15 cellular contexts compared by ENCODE assay signal in genomic region chr13:110123041-110123809, GRCh38.
DNase-seq lines count a peak whose midpoint lies in the region; TF ChIP-seq lines count a peak whose summit lies in the region.
"Had no signal": no experiment of that assay in that cellular context is flagged by ENCODE, and none has a peak within 500 bp of the region (broad histone marks: within the 10 kb centered on the region; RNA-seq: fewer than 3 reads in every experiment).

No MANE protein-coding gene starts in this region.

- no peak overlapping the region for H2AFZ ChIP-seq in H9 (ENCODE audit: low read length)

- H3K4me3 ChIP-seq in esophagus muscularis mucosa: no peak overlapping the region
- H3K4me3 ChIP-seq: left ventricle myocardium inferior had no signal

- no peaks in the 10 kb centered on the region for H3K9me3 Mint-ChIP-seq in H9
- no peaks in the 10 kb centered on the region for H3K9me3 Mint-ChIP-seq in progenitor cell of endocrine pancreas (ENCODE audit: low read depth)
- no peaks in the 10 kb centered on the region for H3K9me3 Mint-ChIP-seq in T-helper 2 cell treated with Interferon-gamma antibody and Interleukin-4, amounts not matched to agents 5 μg/mL and 100 μg/mL, for 36 hours
- H3K9me3 Mint-ChIP-seq: CD4-positive, CD25-positive, alpha-beta regulatory T cell had no signal

- H4K8ac ChIP-seq in H9 (replicated peaks; ENCODE audit: insufficient read length, low read depth, low read length): no peak overlapping the region

- no peaks in the 10 kb centered on the region for H3K36me3 ChIP-seq in esophagus muscularis mucosa
- H3K36me3 ChIP-seq: left ventricle myocardium inferior, neutrophil had no signal

- no peak for TF ChIP-seq CTCF in H9 (conservative IDR thresholded peaks at IDR 0.05)
- no peak for TF ChIP-seq CTCF in RWPE1 (conservative IDR thresholded peaks at IDR 0.05; ENCODE audit: low read depth)
- TF ChIP-seq CTCF in esophagus muscularis mucosa (IDR thresholded peaks at IDR 0.05): no peak
- TF ChIP-seq CTCF in progenitor cell of endocrine pancreas (IDR thresholded peaks at IDR 0.05; ENCODE audit: unreplicated experiment): no peak

- intact Hi-C loops in esophagus muscularis mucosa (cut with DNase I): no loop called here

- H3K4me1 ChIP-seq in H9 (ENCODE audit: insufficient read depth, low read length): no peaks in the 10 kb centered on the region; the same call in 1 of the 2 replicates
- peaks cover 25 to 40% (median 29%) of the 10 kb centered on the region in 4 donors for H3K4me1 ChIP-seq in esophagus muscularis mucosa

- H3K23me2 ChIP-seq in H9 (ENCODE audit: insufficient read length, low read depth, low read length, poor library complexity, severe bottlenecking): no peaks in the 10 kb centered on the region

- H3K27ac Mint-ChIP-seq in H9: peak overlapping the region in 1 of 3 experiments; percentile 80; a peak in 3 of 7 replicates
- H3K27ac Mint-ChIP-seq in progenitor cell of endocrine pancreas: peak overlapping the region; percentile 45
- H3K27ac Mint-ChIP-seq in T-helper 2 cell treated with Interferon-gamma antibody and Interleukin-4, amounts not matched to agents 5 μg/mL and 100 μg/mL, for 36 hours: no peak overlapping the region
- H3K27ac Mint-ChIP-seq: CD4-positive, CD25-positive, alpha-beta regulatory T cell had no signal

- no peak overlapping the region for H2AK5ac ChIP-seq in H9 (ENCODE audit: insufficient read length, low read length)

- H3T11ph ChIP-seq in H9 (ENCODE audit: low read length): no peak overlapping the region

- WGBS in H9 (ENCODE audit: extremely low coverage, insufficient read length, low lambda C conversion rate): no CpG with 5 or more reads among the region's 19 CpGs
- WGBS in esophagus muscularis mucosa: 91% methylated on average over 18 of the region's 19 CpGs

- H4K20me1 ChIP-seq in H9 (ENCODE audit: control insufficient read depth, insufficient read depth, insufficient read length): no peaks in the 10 kb centered on the region

- H2BK5ac ChIP-seq in H9 (ENCODE audit: insufficient read length, low read length): no peak overlapping the region

- no peak overlapping the region for H3K9ac ChIP-seq in H9 (ENCODE audit: extremely low read depth, insufficient read length, low read length)

- H3K14ac ChIP-seq in H9 (ENCODE audit: insufficient read depth, low read length): peak overlapping the region; percentile 52; the same call in 1 of the 2 replicates

- H2BK20ac ChIP-seq in H9 (ENCODE audit: low read depth, low read length, poor library complexity, severe bottlenecking): peak overlapping the region; percentile 84

- H2BK120ac ChIP-seq in H9 (ENCODE audit: low read depth, low read length, poor library complexity, severe bottlenecking): no peak overlapping the region

- H4K5ac ChIP-seq in H9 (ENCODE audit: insufficient read length, low read depth, low read length): no peak overlapping the region

- CTCF ChIA-PET in RWPE1 (lab: Yijun Ruan, JAX): interaction anchor here (0.6 to 1.1 kb wide), 2 partner anchors 338 to 343 kb away, joined by 3 to 4 read pairs; no protein-coding TSS in a partner anchor

- H2BK15ac ChIP-seq in H9 (ENCODE audit: low read depth, low read length): no peak overlapping the region

- no peak for TF ChIP-seq EP300 in esophagus muscularis mucosa (IDR thresholded peaks at IDR 0.05)

- H3K56ac ChIP-seq in H9 (ENCODE audit: insufficient read length, low read depth, low read length): no peak overlapping the region

- no peak overlapping the region for H2BK12ac ChIP-seq in H9 (ENCODE audit: insufficient read length, low read depth, low read length)

- no peak overlapping the region for H3K4me2 ChIP-seq in H9 (ENCODE audit: insufficient read depth, insufficient read length, low read length)

- H3K9me3 ChIP-seq in H9 (ENCODE audit: control insufficient read depth, low read depth, low read length) (no peaks in the 10 kb centered on the region), esophagus muscularis mucosa (no peaks in the 10 kb centered on the region)
- H3K9me3 ChIP-seq: left ventricle myocardium inferior, neutrophil had no signal

- H3K23ac ChIP-seq in H9 (ENCODE audit: insufficient read length, low read depth, low read length): no peak overlapping the region

- H3K36me3 Mint-ChIP-seq in H9 (ENCODE audit: insufficient read depth in 1 of 3, low read depth in 3 of 3) (no peaks in the 10 kb centered on the region; a peak in 1 of 7 replicates), progenitor cell of endocrine pancreas (ENCODE audit: insufficient read depth) (no peaks in the 10 kb centered on the region)
- no peaks in the 10 kb centered on the region for H3K36me3 Mint-ChIP-seq in T-helper 2 cell treated with Interferon-gamma antibody and Interleukin-4, amounts not matched to agents 5 μg/mL and 100 μg/mL, for 36 hours (ENCODE audit: low read depth)
- H3K36me3 Mint-ChIP-seq: CD4-positive, CD25-positive, alpha-beta regulatory T cell had no signal

- H3K18ac ChIP-seq in H9 (ENCODE audit: insufficient read length, low read depth, low read length): no peak overlapping the region

- DNase-seq in H9 (no peak), RWPE1 (ENCODE audit: low spot score) (peak; percentile 49), esophagus muscularis mucosa (ENCODE audit: extremely low spot score) (peak; percentile 90), progenitor cell of endocrine pancreas (ENCODE audit: low spot score, unreplicated experiment) (no peak), KBM-7 (no peak), epidermal melanocyte (ENCODE audit: insufficient read length, low spot score) (no peak), HT-29 (ENCODE audit: low spot score) (no peak)
- DNase-seq in T-helper 2 cell treated with Interferon-gamma antibody and Interleukin-4, amounts not matched to agents 5 μg/mL and 100 μg/mL, for 36 hours (ENCODE audit: low spot score): no peak
- DNase-seq: activated effector memory CD4-positive, alpha-beta T cell treated with anti-CD3 and anti-CD28 coated beads, Interleukin-2, amount 50 U/mL, for 16 hours; CD4-positive, CD25-positive, alpha-beta regulatory T cell; GDM1; left ventricle myocardium inferior; NCI-H524; T1000 had no signal

- H3K4me3 Mint-ChIP-seq in H9 (no peak overlapping the region), progenitor cell of endocrine pancreas (ENCODE audit: low read depth) (no peak overlapping the region)
- H3K4me3 Mint-ChIP-seq in T-helper 2 cell treated with Interferon-gamma antibody and Interleukin-4, amounts not matched to agents 5 μg/mL and 100 μg/mL, for 36 hours: no peak overlapping the region
- H3K4me3 Mint-ChIP-seq: CD4-positive, CD25-positive, alpha-beta regulatory T cell had no signal

- H3K27me3 ChIP-seq in H9 (ENCODE audit: insufficient read depth, low read length) (no peaks in the 10 kb centered on the region), esophagus muscularis mucosa (no peaks in the 10 kb centered on the region)

- no peak for TF ChIP-seq POLR2A in esophagus muscularis mucosa (IDR thresholded peaks at IDR 0.05; ENCODE audit: low read depth)

- H3K4me1 Mint-ChIP-seq in H9 (peaks cover 46 to 59% of the 10 kb centered on the region in 2 experiments), progenitor cell of endocrine pancreas (ENCODE audit: low read depth) (peaks cover 7% of the 10 kb centered on the region)
- no peaks in the 10 kb centered on the region for H3K4me1 Mint-ChIP-seq in T-helper 2 cell treated with Interferon-gamma antibody and Interleukin-4, amounts not matched to agents 5 μg/mL and 100 μg/mL, for 36 hours (ENCODE audit: low read depth)
- H3K4me1 Mint-ChIP-seq: CD4-positive, CD25-positive, alpha-beta regulatory T cell had no signal

- no peaks in the 10 kb centered on the region for H3K79me2 ChIP-seq in H9 (ENCODE audit: insufficient read depth, low read length)

- no peak overlapping the region for H4K91ac ChIP-seq in H9 (ENCODE audit: insufficient read length, low read depth, low read length)

- no peak overlapping the region for H3K4ac ChIP-seq in H9 (ENCODE audit: low read depth, low read length)

- POLR2A ChIA-PET in RWPE1 (lab: Yijun Ruan, JAX; ENCODE audit: low non-redundant PET): no interaction called here

- in situ Hi-C loops in KBM-7 (cut with MboI; ENCODE audit: low pct_unique_long_range_greater_than_20kb, low sequenced_read_pairs): loop anchor here (25.0 kb wide), 2 partner anchors 961 to 1161 kb away; no protein-coding TSS in a partner anchor

- H3K27ac ChIP-seq in H9 (ENCODE audit: insufficient read length, low read depth, low read length): no peak overlapping the region
- peak overlapping the region; percentile 35 for H3K27ac ChIP-seq in RWPE1
- H3K27ac ChIP-seq in esophagus muscularis mucosa (replicated peaks in 1 of 4): peak overlapping the region in 1 of 4 donors; percentile 31
- H3K27ac ChIP-seq: left ventricle myocardium inferior, neutrophil had no signal

- H3K27me3 Mint-ChIP-seq in H9 (ENCODE audit: low read depth) (peaks cover 15% of the 10 kb centered on the region), progenitor cell of endocrine pancreas (peaks cover 51% of the 10 kb centered on the region)
- peaks cover 23% of the 10 kb centered on the region for H3K27me3 Mint-ChIP-seq in T-helper 2 cell treated with Interferon-gamma antibody and Interleukin-4, amounts not matched to agents 5 μg/mL and 100 μg/mL, for 36 hours (ENCODE audit: low read depth)

- no peaks in the 10 kb centered on the region for H3K79me1 ChIP-seq in H9 (ENCODE audit: insufficient read depth, low read depth, low read length, poor library complexity, severe bottlenecking)

Comparison
In these comparisons a context has a peak if more than half of its experiments do, and no peak if none do; other contexts are left out.
1. DNase-seq: peak in RWPE1 (single experiment) and esophagus muscularis mucosa (single experiment); none in H9 (single experiment), progenitor cell of endocrine pancreas (single experiment), KBM-7 (single experiment), epidermal melanocyte (single experiment), T-helper 2 cell treated with Interferon-gamma antibody and Interleukin-4, amounts not matched to agents 5 μg/mL and 100 μg/mL, for 36 hours (single experiment) and HT-29 (single experiment).